ENCODE assay signal across 7 cellular contexts in the genomic region with DNA sequence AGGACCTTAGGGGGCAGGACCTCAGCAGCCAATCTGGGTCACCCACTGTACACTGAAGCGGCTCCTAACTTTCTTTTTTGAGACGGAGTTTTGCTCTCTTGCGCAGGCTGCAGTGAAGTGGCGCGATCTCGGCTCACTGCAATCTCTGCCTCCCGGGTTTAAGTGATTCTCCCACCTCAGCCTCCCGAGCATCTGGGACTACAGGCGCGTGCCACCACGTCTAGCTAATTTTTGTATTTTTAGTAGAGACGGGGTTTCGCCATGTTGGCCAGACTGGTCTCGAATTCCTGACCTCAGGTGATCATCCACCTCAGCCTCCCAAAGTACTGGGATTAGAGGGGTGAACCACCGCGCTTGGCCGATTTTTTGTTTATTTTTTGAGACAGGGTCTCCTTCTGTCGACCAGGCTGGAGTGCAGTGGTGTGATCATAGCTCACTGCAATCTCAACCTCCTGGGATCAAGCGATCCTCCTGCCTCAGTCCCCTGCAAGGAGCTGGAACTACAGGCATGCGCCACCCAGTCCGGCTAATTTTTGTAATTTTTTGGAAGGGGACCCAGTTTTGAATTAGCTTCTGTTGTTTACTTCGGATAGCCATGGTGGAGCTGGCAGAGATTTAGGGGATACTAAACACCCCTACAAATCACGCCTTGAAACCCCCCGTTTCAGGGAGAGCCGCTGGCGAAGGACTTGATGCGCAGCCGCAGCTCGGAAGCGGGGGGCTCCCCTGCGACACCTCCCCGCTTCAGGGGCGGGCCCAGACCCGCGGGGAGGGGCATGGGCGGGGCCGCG. TPM values are rescaled to one million over a fixed set of nuclear protein-coding genes. Genes with fewer than 3 reads are reported as not detected.
A peak's percentile ranks its signal among the peaks of the same experiment; 100 is the strongest.
DNase-seq lines count a peak whose midpoint lies in the region; ATAC-seq, FAIRE-seq and TF ChIP-seq lines count a peak whose summit lies in the region.

No MANE protein-coding gene starts in this region.

- ATAC-seq in HG03196 (IDR thresholded peaks at IDR 0.05; ENCODE audit: unreplicated experiment) = no peak

- H3F3A ChIP-seq in smooth muscle cell (ENCODE audit: low read depth) = peaks cover 10% of the 10 kb centered on the region

- H3K4me2 ChIP-seq in smooth muscle cell = peak overlapping the region; percentile 92

- no peak for TF ChIP-seq CTCF in WI38 (IDR thresholded peaks at IDR 0.05; ENCODE audit: low read depth, low read length)
- TF ChIP-seq CTCF in right atrium auricular region (IDR thresholded peaks at IDR 0.05) = no peak
- TF ChIP-seq CTCF in smooth muscle cell (IDR thresholded peaks at IDR 0.05; ENCODE audit: borderline replicate concordance, insufficient read depth, poor library complexity, severe bottlenecking) = no peak

- H3K4me1 ChIP-seq in HAP-1 (peaks cover 12% of the 10 kb centered on the region), right atrium auricular region (peaks cover 0 to 53% of the 10 kb centered on the region in 2 donors), smooth muscle cell (ENCODE audit: low read depth) (peaks cover 13% of the 10 kb centered on the region)

- H3K79me2 ChIP-seq in smooth muscle cell (ENCODE audit: low read depth) = peaks cover 40% of the 10 kb centered on the region

- peaks cover 11% of the 10 kb centered on the region; the same call in 1 of the 2 replicates for H3K27me3 ChIP-seq in HAP-1 (ENCODE audit: low read depth)
- no peaks in the 10 kb centered on the region for H3K27me3 ChIP-seq in right atrium auricular region
- no peaks in the 10 kb centered on the region for H3K27me3 ChIP-seq in smooth muscle cell (ENCODE audit: low read depth)

- H2AFZ ChIP-seq in smooth muscle cell (ENCODE audit: low read depth) = peak overlapping the region; percentile 70

- DNase-seq in HAP-1 (ENCODE audit: low spot score in 2 of 2) (no peak), right atrium auricular region (ENCODE audit: low spot score) (no peak), smooth muscle cell (lab: John Stamatoyannopoulos, UW; ENCODE audit: unreplicated experiment) (no peak), NOMO-1 treated with DMSO at 0.1 percent for 48 hours (lab: John Stamatoyannopoulos, UW; ENCODE audit: unreplicated experiment) (no peak), frontal cortex (ENCODE audit: low spot score in 2 of 2) (no peak)

- 39% methylated on average over 38 of the region's 38 CpGs for WGBS in smooth muscle cell (ENCODE audit: low lambda C conversion rate)

- H3K36me3 ChIP-seq in HAP-1 (replicated peaks) (peaks cover 30% of the 10 kb centered on the region), right atrium auricular region (peaks cover 4% of the 10 kb centered on the region), smooth muscle cell (ENCODE audit: low read depth) (no peaks in the 10 kb centered on the region)

- in situ Hi-C loops in HAP-1 (cut with MboI; ENCODE audit: low sequenced_read_pairs) = no loop called here

- H3K9me3 ChIP-seq in HAP-1 (no peaks in the 10 kb centered on the region), right atrium auricular region (no peaks in the 10 kb centered on the region), smooth muscle cell (replicated peaks; ENCODE audit: low read depth) (no peaks in the 10 kb centered on the region)

- H3K4me3 ChIP-seq in HAP-1 (peak overlapping the region; percentile 99), WI38 (ENCODE audit: low read depth, low read length) (peak overlapping the region; percentile 100), right atrium auricular region (peak overlapping the region; percentile 95 to 96), smooth muscle cell (peak overlapping the region; percentile 92)

- H4K20me1 ChIP-seq in smooth muscle cell (ENCODE audit: low read depth) = peaks cover 31% of the 10 kb centered on the region

- H3K27ac ChIP-seq in right atrium auricular region (peak overlapping the region; percentile 95 to 96), smooth muscle cell (ENCODE audit: low read depth) (peak overlapping the region; percentile 38)

- FAIRE-seq in frontal cortex (lab: Jason Lieb, UNC) = no peak

- peak overlapping the region; percentile 10 for H3K9ac ChIP-seq in smooth muscle cell (ENCODE audit: low read depth)

RNA-seq across cellular contexts. Expression of a gene that starts 1.5 kb away (rescaled TPM):
- 10 to 100 TPM; 52.8 to 59.2 TPM for total RNA-seq in right atrium auricular region
- 92.4 and 105 TPM in 2 replicates for total RNA-seq in smooth muscle cell
- polyA plus RNA-seq in smooth muscle cell = 68.8 and 72.6 TPM in 2 replicates
- 26.5 TPM for total RNA-seq in frontal cortex
